In the genomic region with DNA sequence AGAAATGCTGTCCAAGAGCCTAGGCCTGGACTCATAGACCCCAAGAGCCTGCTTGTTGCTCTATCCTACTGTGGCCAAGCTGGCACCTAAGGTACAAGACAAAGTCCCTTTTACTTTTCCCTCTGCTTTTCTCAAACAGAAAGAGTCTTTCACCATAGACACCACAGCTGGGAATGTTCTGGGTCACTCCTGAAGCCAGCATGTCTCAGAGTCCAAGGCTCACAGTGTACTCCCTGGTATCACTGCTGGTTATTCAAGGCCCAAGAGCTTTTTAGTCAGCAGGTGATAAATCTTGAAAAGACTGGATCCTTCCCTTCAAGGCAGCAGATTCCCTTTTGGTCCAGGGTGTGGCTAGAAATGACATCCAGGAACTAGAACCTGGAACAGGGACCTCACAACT, we compare ENCODE assay signal across 34 cellular contexts.
"Had no signal": no experiment of that assay in that cellular context is flagged by ENCODE, and none has a peak within 500 bp of the region (broad histone marks: within the 10 kb centered on the region; RNA-seq: fewer than 3 reads in every experiment).

No MANE protein-coding gene starts in this region.

- H3K27me3 ChIP-seq: MG63 had no signal

- H3K27ac ChIP-seq: KMS-11 had no signal

- H3K4me3 ChIP-seq: MG63 had no signal

- H3K36me3 ChIP-seq: MG63 had no signal

- DNase-seq: Karpas-422, Kasumi-1, MG63, MM.1S, MV-4-11, NCI-H1048, NCI-H1092, NCI-H1092 treated with DMSO at 0.1 percent for 48 hours, NCI-H1105, NCI-H1105 treated with DMSO at 0.1 percent for 48 hours, NCI-H1417, NCI-H1417 treated with DMSO at 0.1 percent for 48 hours, NCI-H1436, NCI-H1436 treated with DMSO at 0.1 percent for 48 hours, NCI-H146, NCI-H1694, NCI-H1694 treated with DMSO at 0.1 percent for 48 hours, NCI-H187, NCI-H187 treated with DMSO at 0.1 percent for 48 hours, NCI-H1930, NCI-H2029, NCI-H2029 treated with DMSO at 0.1 percent for 48 hours, NCI-H2081, NCI-H2081 treated with DMSO at 0.1 percent for 48 hours, NCI-H2107, NCI-H2171, NCI-H2171 treated with DMSO at 0.1 percent for 48 hours, NCI-H2227 treated with DMSO at 0.1 percent for 48 hours, NCI-H226, NCI-H345, NCI-H446, NCI-H446 treated with DMSO at 0.1 percent for 48 hours, NCI-H510A had no signal

- H3K9me3 ChIP-seq: MG63 had no signal

- H3K9ac ChIP-seq: KMS-11 had no signal

- H3K4me2 ChIP-seq: KMS-11 had no signal
